1 cellular context compared by ENCODE assay signal in genomic region chr3:183159319-183159718, GRCh38.
TF ChIP-seq lines count a peak whose summit lies in the region.

No MANE protein-coding gene starts in this region.

TF ChIP-seq in K562, 482 proteins besides CTCF, POLR2A, EP300 and RAD21 (continued from another document):
- no peak for TF ChIP-seq ZC3H4 (CRISPR knock-in tag; IDR thresholded peaks at IDR 0.05; ENCODE audit: borderline replicate concordance)
